In the genomic region with DNA sequence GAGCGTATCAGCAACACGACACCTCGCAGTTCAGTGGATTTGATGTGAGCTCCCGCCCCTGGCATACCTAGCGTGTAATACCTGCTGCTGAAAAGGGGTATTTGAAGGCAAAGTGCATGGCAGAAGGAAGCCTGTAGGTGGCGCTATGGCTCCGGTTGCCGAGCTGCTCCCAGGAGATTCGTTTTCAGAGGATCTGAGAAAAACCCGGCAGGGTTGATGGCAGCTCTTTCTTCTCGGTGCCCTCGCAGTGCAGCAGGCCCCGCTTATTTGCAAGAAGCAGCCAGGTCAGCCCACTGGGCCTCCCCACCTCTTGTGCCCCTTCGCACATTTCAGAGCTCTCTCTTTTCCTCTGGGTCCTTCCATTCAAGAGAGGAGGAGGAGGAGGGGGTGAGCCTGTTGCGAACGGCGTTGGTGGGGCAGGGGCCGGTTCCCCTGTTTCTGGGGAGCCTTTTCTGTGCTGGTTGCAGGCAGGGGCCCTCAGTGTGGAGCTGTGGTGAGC, we compare ENCODE assay signal across 8 cellular contexts.
DNase-seq lines count a peak whose midpoint lies in the region; ATAC-seq, FAIRE-seq and TF ChIP-seq lines count a peak whose summit lies in the region.

No MANE protein-coding gene starts in this region.

- H3K27me3 ChIP-seq in pancreas, result no peaks in the 10 kb centered on the region
- peaks cover 0 to 28% of the 10 kb centered on the region in 2 donors for H3K27me3 ChIP-seq in tibial nerve

- WGBS in pancreas, 2 donors, result 5% methylated on average over 17 to 18 of the region's 18 CpGs
- 1 to 5% methylated on average over 18 of the region's 18 CpGs for WGBS in tibial nerve, 2 donors

- DNase-seq in M059J (ENCODE audit: low read depth) (peak; percentile 57), RPMI8226 (peak; percentile 61), globus pallidus (ENCODE audit: low spot score) (peak; percentile 48), pancreas (peak in 5 of 6 donors; percentile 52 to 85 (median 74)), tibial nerve (ENCODE audit: low spot score in 2 of 2) (peak in 1 of 2 donors; percentile 30)
- peak in 3 of 4 experiments; percentile 8 to 11 (median 11) for DNase-seq in activated naive CD4-positive, alpha-beta T cell (lab: John Stamatoyannopoulos, UW)

- ATAC-seq in pancreas, result peak; percentile 77 to 97 (median 92)
- no peak for ATAC-seq in HG02885 (IDR thresholded peaks at IDR 0.05; ENCODE audit: poor library complexity, unreplicated experiment)

- no peak for FAIRE-seq in pancreas (lab: Jason Lieb, UNC)

- intact Hi-C loops in pancreas (cut with DNase I), result loop anchor here in 2 of 3 donors (10.0 kb wide), 1 partner anchor 284 kb away; no protein-coding TSS in a partner anchor

- no peaks in the 10 kb centered on the region for H3K9me3 ChIP-seq in pancreas
- no peaks in the 10 kb centered on the region for H3K9me3 ChIP-seq in tibial nerve

- TF ChIP-seq CTCF in GM12875 (IDR thresholded peaks at IDR 0.05; ENCODE audit: borderline replicate concordance, insufficient read depth, low read depth, low read length), result peak; percentile 92
- TF ChIP-seq CTCF in pancreas (IDR thresholded peaks at IDR 0.05), result peak; percentile 76 to 92 (median 88)
- peak; percentile 63 to 88 (median 73) for TF ChIP-seq CTCF in tibial nerve (IDR thresholded peaks at IDR 0.05)

- H3K4me3 ChIP-seq in GM12875 (ENCODE audit: low read depth, low read length) (no peak overlapping the region), pancreas (no peak overlapping the region), tibial nerve (no peak overlapping the region)

- H3K4me1 ChIP-seq in pancreas (no peaks in the 10 kb centered on the region), tibial nerve (peaks cover 0 to 10% (median 0%) of the 10 kb centered on the region in 4 donors)

- H3K27ac ChIP-seq in pancreas (no peak overlapping the region), tibial nerve (no peak overlapping the region)

- TF ChIP-seq POLR2A in tibial nerve (IDR thresholded peaks at IDR 0.05), result no peak

- H3K36me3 ChIP-seq in pancreas, result no peaks in the 10 kb centered on the region
- no peaks in the 10 kb centered on the region for H3K36me3 ChIP-seq in tibial nerve

- TF ChIP-seq EP300 in tibial nerve (IDR thresholded peaks at IDR 0.05), result no peak
